1 cellular context compared by ENCODE assay signal in genomic region chr15:48330855-48331795, GRCh38.
A peak's percentile ranks its signal among the peaks of the same experiment; 100 is the strongest.
TF ChIP-seq lines count a peak whose summit lies in the region.

Gene DUT, plus strand, starts transcription at chr15:48331429. Its CDS starts 87 bp downstream, at chr15:48331516.

TF ChIP-seq in SK-N-SH, 30 proteins besides CTCF, POLR2A, EP300 and RAD21 (continued from another document):
- TF ChIP-seq SIN3A (IDR thresholded peaks at IDR 0.05; ENCODE audit: borderline replicate concordance, low read depth, low read length), result peak; percentile 51
- peak; percentile 83 for TF ChIP-seq YY1 (IDR thresholded peaks at IDR 0.05; ENCODE audit: low read depth)
- no peak; the same call in 1 of the 2 replicates for TF ChIP-seq NRF1 (IDR thresholded peaks at IDR 0.05; ENCODE audit: low read depth, low read length)
- TF ChIP-seq ZBTB33 (IDR thresholded peaks at IDR 0.05; ENCODE audit: borderline replicate concordance, low read depth), result no peak
- TF ChIP-seq MXI1 (IDR thresholded peaks at IDR 0.05; ENCODE audit: low read depth, low read length), result no peak; the same call in 1 of the 2 replicates
- TF ChIP-seq RFX5 (IDR thresholded peaks at IDR 0.05; ENCODE audit: low read length), result no peak
